Comparison of ENCODE assay signal across 28 cellular contexts in the genomic region with DNA sequence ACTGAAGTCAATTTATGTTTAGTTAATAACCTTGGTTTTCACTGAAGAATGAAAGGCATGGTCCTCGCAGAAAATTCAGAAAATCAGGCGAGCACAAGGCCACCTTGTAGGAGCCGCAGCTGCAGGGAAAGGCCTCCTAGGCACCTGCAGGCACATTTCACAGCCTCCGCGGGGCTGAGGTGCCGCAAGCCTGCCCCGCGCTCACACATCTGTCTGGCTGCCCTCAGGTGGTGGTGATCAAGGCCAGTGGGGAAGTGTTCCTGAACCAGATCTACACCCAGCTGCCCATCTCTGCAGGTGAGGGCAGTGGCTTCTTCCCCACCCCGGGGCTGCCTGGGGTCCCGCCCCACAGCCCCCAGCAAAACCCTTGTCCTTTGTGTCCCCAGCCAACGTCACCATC. TPM values are rescaled to one million over a fixed set of nuclear protein-coding genes. Genes with fewer than 3 reads are reported as not detected.
"Had no signal": no experiment of that assay in that cellular context is flagged by ENCODE, and none has a peak within 500 bp of the region (broad histone marks: within the 10 kb centered on the region; RNA-seq: fewer than 3 reads in every experiment).

No MANE protein-coding gene starts in this region.

- H3K4me2 ChIP-seq: neural progenitor cell had no signal

- H2AFZ ChIP-seq: neural progenitor cell, parathyroid adenoma had no signal

- ATAC-seq: effector memory CD8-positive, alpha-beta T cell; gastrocnemius medialis; left lung; psoas muscle; sciatic nerve; stimulated activated naive B cell treated with anti-CD40 and anti-IgM and Interleukin-4, amounts not matched to agents 10 μg/mL and 1 μg/mL and 100 μg/mL, for 72 hours had no signal

- H3K4me1 ChIP-seq: esophagus muscularis mucosa, gastrocnemius medialis, heart right ventricle, left lung, neural progenitor cell, parathyroid adenoma, psoas muscle, stomach, transverse colon had no signal

- H3K4me3 ChIP-seq: esophagus muscularis mucosa, gastrocnemius medialis, heart right ventricle, left lung, lung, neural progenitor cell, psoas muscle, skin epidermis, stomach, thoracic aorta, transverse colon had no signal

- H3K79me2 ChIP-seq: parathyroid adenoma had no signal

- H3K9ac ChIP-seq: neural progenitor cell, parathyroid adenoma had no signal

- H3K27me3 ChIP-seq: gastrocnemius medialis, neural progenitor cell, transverse colon had no signal

- DNase-seq: effector memory CD8-positive, alpha-beta T cell; gastrocnemius medialis; heart right ventricle; hypothalamus; islet precursor cell; mesenchymal stem cell; midbrain; occipital lobe; psoas muscle; retina; stimulated activated CD4-positive, alpha-beta T cell treated with anti-CD3 and anti-CD28 coated beads, Interleukin-2, amount 100 ng/mL, for 24 hours; stimulated activated CD4-positive, alpha-beta T cell treated with anti-CD3 and anti-CD28 coated beads, Interleukin-4, amount 100 ng/mL, for 4 hours; stimulated activated naive B cell treated with anti-CD40 and anti-IgM and Interleukin-4, amounts not matched to agents 10 μg/mL and 1 μg/mL and 100 μg/mL, for 72 hours; stomach; substantia nigra; transverse colon had no signal

- H3K9me3 ChIP-seq: gastrocnemius medialis, psoas muscle, stomach, thoracic aorta, transverse colon had no signal

- H3K36me3 ChIP-seq: esophagus muscularis mucosa, gastrocnemius medialis, heart right ventricle, left lung, neural progenitor cell, thoracic aorta, transverse colon had no signal

- H3K27ac ChIP-seq: epithelial cell of prostate, esophagus muscularis mucosa, gastrocnemius medialis, heart right ventricle, left lung, neural progenitor cell, parathyroid adenoma, psoas muscle, skin epidermis, stomach, thoracic aorta, transverse colon had no signal

RNA-seq across cellular contexts. Expression of a gene that starts 10.5 kb away (rescaled TPM):
- total RNA-seq: fibroblast of villous mesenchyme; gastrocnemius medialis; heart right ventricle; natural killer cell treated with Interleukin-12 subunit alpha and Interleukin-12 subunit beta and Interleukin-15 and Interleukin-18, amount 100 ng/mL, for 72 hours; occipital lobe; transverse colon; urinary bladder had no signal
- polyA plus RNA-seq: heart right ventricle, psoas muscle, urinary bladder had no signal

RNA-seq across cellular contexts. Expression of a gene that starts 54.6 kb away (rescaled TPM):
- total RNA-seq: fibroblast of villous mesenchyme; heart right ventricle; natural killer cell treated with Interleukin-12 subunit alpha and Interleukin-12 subunit beta and Interleukin-15 and Interleukin-18, amount 100 ng/mL, for 72 hours; occipital lobe; thoracic aorta; urinary bladder had no signal
- polyA plus RNA-seq: heart right ventricle, urinary bladder had no signal
